Comparison of ENCODE assay signal across 18 cellular contexts in genomic region chr10:95414844-95415545, GRCh38.
A peak's percentile ranks its signal among the peaks of the same experiment; 100 is the strongest.
DNase-seq lines count a peak whose midpoint lies in the region; ATAC-seq and TF ChIP-seq lines count a peak whose summit lies in the region.
"Had no signal": no experiment of that assay in that cellular context is flagged by ENCODE, and none has a peak within 500 bp of the region (broad histone marks: within the 10 kb centered on the region; RNA-seq: fewer than 3 reads in every experiment).

No MANE protein-coding gene starts in this region.

- intact Hi-C loops in colonic mucosa (cut with DNase I): no loop called here

- CTCF ChIA-PET in activated naive CD4-positive, alpha-beta T cell treated with anti-CD3 and anti-CD28 coated beads, Interleukin-2, amount 10 ng/mL, durations not matched to agents 7 days and 5 days (lab: Charles Lee): interaction anchor here (1.0 kb wide), 1 partner anchor 40 kb away, joined by 3 read pairs; no protein-coding TSS in a partner anchor

- H3K4me1 Mint-ChIP-seq in activated naive CD4-positive, alpha-beta T cell treated with anti-CD3 and anti-CD28 coated beads, Interleukin-2, amount 10 ng/mL, durations not matched to agents 7 days and 5 days: no peaks in the 10 kb centered on the region

- ATAC-seq in GM21576 (IDR thresholded peaks at IDR 0.05; ENCODE audit: unreplicated experiment): no peak
- ATAC-seq in GM18502 (IDR thresholded peaks at IDR 0.05; ENCODE audit: poor library complexity, unreplicated experiment): no peak
- ATAC-seq: HCT116 had no signal

- DNase-seq in colonic mucosa (no peak), right atrium auricular region (ENCODE audit: low spot score) (peak; percentile 85), putamen (ENCODE audit: low spot score) (peak; percentile 73), OCI-M2 (lab: John Stamatoyannopoulos, UW; ENCODE audit: unreplicated experiment) (no peak)
- no peak for DNase-seq in activated naive CD4-positive, alpha-beta T cell treated with anti-CD3 and anti-CD28 coated beads, Interleukin-2, amount 10 ng/mL, durations not matched to agents 7 days and 5 days
- DNase-seq: activated CD4-positive, alpha-beta T cell treated with anti-CD3 and anti-CD28 coated beads, Interleukin-2, amount 50 U/mL, for 1 hour; lower lobe of right lung; NCI-H2029; NCI-H774; posterior cingulate gyrus; SHP77; stimulated activated CD4-positive, alpha-beta T cell treated with anti-CD3 and anti-CD28 coated beads, Interleukin-2, amount 100 ng/mL, for 48 hours; T1000 had no signal

- TF ChIP-seq CTCF in colonic mucosa (IDR thresholded peaks at IDR 0.05) (no peak), right atrium auricular region (IDR thresholded peaks at IDR 0.05) (no peak)

- H3K27me3 ChIP-seq in colonic mucosa (no peaks in the 10 kb centered on the region), right atrium auricular region (no peaks in the 10 kb centered on the region)

- H3K4me1 ChIP-seq in colonic mucosa (no peaks in the 10 kb centered on the region), right atrium auricular region (peaks cover 0 to 58% of the 10 kb centered on the region in 2 donors)
- H3K4me1 ChIP-seq: lower lobe of right lung had no signal

- peak overlapping the region; percentile 27 for H3K27ac ChIP-seq in colonic mucosa
- H3K27ac ChIP-seq in right atrium auricular region: peak overlapping the region; percentile 95 to 99
- H3K27ac ChIP-seq: epithelial cell of prostate, lower lobe of right lung had no signal

- peaks cover under 1% of the 10 kb centered on the region for H3K27me3 Mint-ChIP-seq in activated naive CD4-positive, alpha-beta T cell treated with anti-CD3 and anti-CD28 coated beads, Interleukin-2, amount 10 ng/mL, durations not matched to agents 7 days and 5 days

- H3K4me3 Mint-ChIP-seq in activated naive CD4-positive, alpha-beta T cell treated with anti-CD3 and anti-CD28 coated beads, Interleukin-2, amount 10 ng/mL, durations not matched to agents 7 days and 5 days: no peak overlapping the region

- H3K36me3 ChIP-seq in colonic mucosa (no peaks in the 10 kb centered on the region), right atrium auricular region (peaks cover 43% of the 10 kb centered on the region)

- H3K27ac Mint-ChIP-seq in activated naive CD4-positive, alpha-beta T cell treated with anti-CD3 and anti-CD28 coated beads, Interleukin-2, amount 10 ng/mL, durations not matched to agents 7 days and 5 days: no peak overlapping the region
- H3K27ac Mint-ChIP-seq: activated T-helper 2 cell treated with anti-CD3 and anti-CD28 coated beads, Interferon-gamma antibody, Interleukin-2, Interleukin-4, amounts not matched to agents 10 μg/mL and 5 μg/mL and 100 μg/mL, durations not matched to agents 14 hours and 24 hours and 36 hours had no signal

- no peaks in the 10 kb centered on the region for H3K36me3 Mint-ChIP-seq in activated naive CD4-positive, alpha-beta T cell treated with anti-CD3 and anti-CD28 coated beads, Interleukin-2, amount 10 ng/mL, durations not matched to agents 7 days and 5 days

- H3K9ac ChIP-seq in colonic mucosa (ENCODE audit: low read depth in 2 of 2, low read length in 2 of 2): peak overlapping the region in 1 of 2 donors; percentile 18

- no peaks in the 10 kb centered on the region for H3K9me3 Mint-ChIP-seq in activated naive CD4-positive, alpha-beta T cell treated with anti-CD3 and anti-CD28 coated beads, Interleukin-2, amount 10 ng/mL, durations not matched to agents 7 days and 5 days
- H3K9me3 Mint-ChIP-seq: activated T-helper 2 cell treated with anti-CD3 and anti-CD28 coated beads, Interferon-gamma antibody, Interleukin-2, Interleukin-4, amounts not matched to agents 10 μg/mL and 5 μg/mL and 100 μg/mL, durations not matched to agents 14 hours and 24 hours and 36 hours had no signal

- H3K9me3 ChIP-seq in colonic mucosa (no peaks in the 10 kb centered on the region), right atrium auricular region (no peaks in the 10 kb centered on the region)
- H3K9me3 ChIP-seq: lower lobe of right lung had no signal

- no peak overlapping the region for H3K4me3 ChIP-seq in colonic mucosa
- H3K4me3 ChIP-seq in right atrium auricular region: peak overlapping the region; percentile 55 to 56
- H3K4me3 ChIP-seq: lower lobe of right lung had no signal

Comparison
In these comparisons a context has a peak if more than half of its experiments do, and no peak if none do; other contexts are left out.
1. DNase-seq: peak in right atrium auricular region (single experiment) and putamen (single experiment); none in colonic mucosa (single experiment), OCI-M2 (single experiment) and activated naive CD4-positive, alpha-beta T cell treated with anti-CD3 and anti-CD28 coated beads, Interleukin-2, amount 10 ng/mL, durations not matched to agents 7 days and 5 days (single experiment).